In genomic region chr9:125380406-125380805, GRCh38 we compare ENCODE assay signal across 1 cellular context.
TF ChIP-seq lines count a peak whose summit lies in the region.

No MANE protein-coding gene starts in this region.

TF ChIP-seq in IMR-90, 13 proteins besides CTCF, POLR2A, EP300 and RAD21 (continued from another document):
- TF ChIP-seq USF2 (IDR thresholded peaks at IDR 0.05; ENCODE audit: low read depth, low read length) (no peak), BHLHE40 (IDR thresholded peaks at IDR 0.05; ENCODE audit: low read depth, low read length) (no peak), MAZ (IDR thresholded peaks at IDR 0.05; ENCODE audit: borderline replicate concordance, low read depth, low read length) (no peak), MXI1 (IDR thresholded peaks at IDR 0.05; ENCODE audit: borderline replicate concordance, low read depth, low read length) (no peak)
